In genomic region chr17:57849874-57850754, GRCh38 we compare ENCODE assay signal across 8 cellular contexts. TPM values are rescaled to one million over a fixed set of nuclear protein-coding genes. Genes with fewer than 3 reads are reported as not detected.
A peak's percentile ranks its signal among the peaks of the same experiment; 100 is the strongest.
DNase-seq lines count a peak whose midpoint lies in the region; TF ChIP-seq lines count a peak whose summit lies in the region.

TSS of gene MRPS23 (minus strand) at chr17:57850044. CDS start at chr17:57850010, 34 bp downstream.

- peaks cover 12% of the 10 kb centered on the region for H3K36me3 ChIP-seq in SK-N-MC (ENCODE audit: insufficient read depth, low read length)

- peaks cover 30% of the 10 kb centered on the region for H3K4me1 Mint-ChIP-seq in HFFc6 (ENCODE audit: low read depth)
- peaks cover 43% of the 10 kb centered on the region for H3K4me1 Mint-ChIP-seq in activated naive CD4-positive, alpha-beta T cell treated with anti-CD3 and anti-CD28 coated beads, Interleukin-2, amount 10 ng/mL, durations not matched to agents 7 days and 5 days

- CTCF ChIA-PET in activated naive CD4-positive, alpha-beta T cell treated with anti-CD3 and anti-CD28 coated beads, Interleukin-2, amount 10 ng/mL, durations not matched to agents 7 days and 5 days (lab: Charles Lee): interaction anchor here (0.7 to 14.6 kb wide), 4 partner anchors 10 to 148 kb away, joined by 3 to 207 read pairs (median 10); no protein-coding TSS in a partner anchor

- peaks cover 14% of the 10 kb centered on the region for H3K36me3 Mint-ChIP-seq in HFFc6 (ENCODE audit: low read depth)
- H3K36me3 Mint-ChIP-seq in activated naive CD4-positive, alpha-beta T cell treated with anti-CD3 and anti-CD28 coated beads, Interleukin-2, amount 10 ng/mL, durations not matched to agents 7 days and 5 days: peaks cover 22% of the 10 kb centered on the region

- peak; percentile 61 for TF ChIP-seq POLR2A in NB4 (IDR thresholded peaks at IDR 0.05; ENCODE audit: extremely low read depth, insufficient read length)

- TF ChIP-seq CTCF in HFFc6 (IDR thresholded peaks at IDR 0.05) (no peak), NB4 (IDR thresholded peaks at IDR 0.05; ENCODE audit: low read depth, low read length) (no peak)

- no peaks in the 10 kb centered on the region for H3K9me3 Mint-ChIP-seq in HFFc6
- H3K9me3 Mint-ChIP-seq in activated naive CD4-positive, alpha-beta T cell treated with anti-CD3 and anti-CD28 coated beads, Interleukin-2, amount 10 ng/mL, durations not matched to agents 7 days and 5 days: no peaks in the 10 kb centered on the region

- H3K4me3 Mint-ChIP-seq in HFFc6: peak within 1 kb of the TSS; percentile 100
- peak within 1 kb of the TSS; percentile 85 for H3K4me3 Mint-ChIP-seq in activated naive CD4-positive, alpha-beta T cell treated with anti-CD3 and anti-CD28 coated beads, Interleukin-2, amount 10 ng/mL, durations not matched to agents 7 days and 5 days

- H3K27ac ChIP-seq in SK-N-MC: peak within 1 kb of the TSS; percentile 61; the same call in 1 of the 2 replicates
- peak within 1 kb of the TSS; percentile 83 for H3K27ac ChIP-seq in temporal lobe (ENCODE audit: low read depth, low read length)

- peak; percentile 94 for DNase-seq in GM04503 (ENCODE audit: low read depth)
- peak; percentile 99 for DNase-seq in HFFc6
- DNase-seq in NB4 (ENCODE audit: low read depth): peak; percentile 99
- peak; percentile 87 for DNase-seq in SK-N-MC (ENCODE audit: low read depth, low spot score)
- DNase-seq in activated naive CD4-positive, alpha-beta T cell treated with anti-CD3 and anti-CD28 coated beads, Interleukin-2, amount 10 ng/mL, durations not matched to agents 7 days and 5 days: peak; percentile 98
- DNase-seq in germinal center (ENCODE audit: low spot score): peak; percentile 92
- peak; percentile 74 to 99 (median 97) for DNase-seq in nucleus accumbens (lab: John Stamatoyannopoulos, UW)

- H3K9me3 ChIP-seq in SK-N-MC (ENCODE audit: low read depth, low read length): no peaks in the 10 kb centered on the region

- H3K4me3 ChIP-seq in NB4 (ENCODE audit: low read depth, low read length) (peak within 1 kb of the TSS; percentile 95), SK-N-MC (peak within 1 kb of the TSS; percentile 93)

- H3K9ac ChIP-seq in SK-N-MC (ENCODE audit: insufficient read length): peak within 1 kb of the TSS; percentile 87

- H3K27ac Mint-ChIP-seq in HFFc6: peak within 1 kb of the TSS; percentile 98
- peak within 1 kb of the TSS; percentile 97 for H3K27ac Mint-ChIP-seq in activated naive CD4-positive, alpha-beta T cell treated with anti-CD3 and anti-CD28 coated beads, Interleukin-2, amount 10 ng/mL, durations not matched to agents 7 days and 5 days

- peaks cover 2% of the 10 kb centered on the region for H3K27me3 Mint-ChIP-seq in HFFc6 (ENCODE audit: insufficient read depth)
- H3K27me3 Mint-ChIP-seq in activated naive CD4-positive, alpha-beta T cell treated with anti-CD3 and anti-CD28 coated beads, Interleukin-2, amount 10 ng/mL, durations not matched to agents 7 days and 5 days: peaks cover 8% of the 10 kb centered on the region

RNA-seq across cellular contexts. Expression of gene MRPS23, which starts in this region (rescaled TPM):
- total RNA-seq in HFFc6 (2021; fragmentation: NEBNext Ultra II Directional; extraction: Animal tissue kit (Norgen Biotek cat#: 25700)): 10 to 100 TPM; 47.0 to 62.5 (median 56.4) TPM
- 17.7 TPM for total RNA-seq in temporal lobe

Comparison
In these comparisons a context has a peak if more than half of its experiments do, and no peak if none do; other contexts are left out.
1. Peak in every context shown above with its lines: DNase-seq, H3K4me3 ChIP-seq and H3K27ac ChIP-seq.